1 cellular context compared by ENCODE assay signal in the genomic region with DNA sequence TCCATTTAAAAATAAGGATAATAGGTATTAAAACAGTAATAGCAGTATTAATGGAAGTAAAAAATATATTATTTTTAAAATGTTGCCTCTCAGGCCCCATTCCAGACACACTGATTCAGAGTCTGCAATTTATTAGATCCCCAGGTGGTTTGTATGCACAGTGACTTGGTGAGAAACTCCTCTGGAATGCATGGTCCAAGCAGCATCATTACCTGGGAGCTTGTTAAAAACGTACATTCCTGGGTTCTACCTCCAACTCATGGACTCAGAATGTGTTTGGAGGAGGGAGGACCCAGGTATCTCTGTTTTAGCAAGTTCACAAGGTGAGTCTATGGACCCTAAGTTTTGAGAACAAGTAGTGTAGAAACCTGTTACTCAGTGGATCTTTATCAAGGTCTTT.
TF ChIP-seq lines count a peak whose summit lies in the region.

No MANE protein-coding gene starts in this region.

TF ChIP-seq in HCT116, 20 proteins besides CTCF, POLR2A, EP300 and RAD21:
- TF ChIP-seq, protein P1, sequence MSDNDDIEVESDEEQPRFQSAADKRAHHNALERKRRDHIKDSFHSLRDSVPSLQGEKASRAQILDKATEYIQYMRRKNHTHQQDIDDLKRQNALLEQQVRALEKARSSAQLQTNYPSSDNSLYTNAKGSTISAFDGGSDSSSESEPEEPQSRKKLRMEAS (IDR thresholded peaks at IDR 0.05) = peak; percentile 39; the same call in 1 of the 2 replicates
- TF ChIP-seq ZNF274 (IDR thresholded peaks at IDR 0.05; ENCODE audit: low read depth, low read length) (no peak), SIN3A (IDR thresholded peaks at IDR 0.05; ENCODE audit: low read depth) (no peak), ELF1 (IDR thresholded peaks at IDR 0.05; ENCODE audit: borderline replicate concordance, low read depth) (no peak), YY1 (IDR thresholded peaks at IDR 0.05; ENCODE audit: extremely low read depth, insufficient replicate concordance, low read depth, low read length) (no peak), EZH2 (IDR thresholded peaks at IDR 0.05) (no peak), SRF (IDR thresholded peaks at IDR 0.05; ENCODE audit: low read depth) (no peak), TCF7L2 (IDR thresholded peaks at IDR 0.05; ENCODE audit: borderline replicate concordance, extremely low read depth, insufficient read depth, insufficient read length) (no peak), EGR1 (IDR thresholded peaks at IDR 0.05; ENCODE audit: low read depth) (no peak), JUND (IDR thresholded peaks at IDR 0.05) (peak; percentile 27; the same call in 1 of the 2 replicates), POLR2AphosphoS5 (IDR thresholded peaks at IDR 0.05; ENCODE audit: low read depth, low read length) (no peak), SP1 (IDR thresholded peaks at IDR 0.05; ENCODE audit: low read depth) (0 out of 2 replicates have a peak, but pooled peaks have one; percentile 22)
- TF ChIP-seq, protein P2, sequence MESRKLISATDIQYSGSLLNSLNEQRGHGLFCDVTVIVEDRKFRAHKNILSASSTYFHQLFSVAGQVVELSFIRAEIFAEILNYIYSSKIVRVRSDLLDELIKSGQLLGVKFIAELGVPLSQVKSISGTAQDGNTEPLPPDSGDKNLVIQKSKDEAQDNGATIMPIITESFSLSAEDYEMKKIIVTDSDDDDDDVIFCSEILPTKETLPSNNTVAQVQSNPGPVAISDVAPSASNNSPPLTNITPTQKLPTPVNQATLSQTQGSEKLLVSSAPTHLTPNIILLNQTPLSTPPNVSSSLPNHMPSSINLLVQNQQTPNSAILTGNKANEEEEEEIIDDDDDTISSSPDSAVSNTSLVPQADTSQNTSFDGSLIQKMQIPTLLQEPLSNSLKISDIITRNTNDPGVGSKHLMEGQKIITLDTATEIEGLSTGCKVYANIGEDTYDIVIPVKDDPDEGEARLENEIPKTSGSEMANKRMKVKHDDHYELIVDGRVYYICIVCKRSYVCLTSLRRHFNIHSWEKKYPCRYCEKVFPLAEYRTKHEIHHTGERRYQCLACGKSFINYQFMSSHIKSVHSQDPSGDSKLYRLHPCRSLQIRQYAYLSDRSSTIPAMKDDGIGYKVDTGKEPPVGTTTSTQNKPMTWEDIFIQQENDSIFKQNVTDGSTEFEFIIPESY (IDR thresholded peaks at IDR 0.05; ENCODE audit: extremely low read depth, insufficient replicate concordance, low read length) = no peak
- TF ChIP-seq, protein P3, sequence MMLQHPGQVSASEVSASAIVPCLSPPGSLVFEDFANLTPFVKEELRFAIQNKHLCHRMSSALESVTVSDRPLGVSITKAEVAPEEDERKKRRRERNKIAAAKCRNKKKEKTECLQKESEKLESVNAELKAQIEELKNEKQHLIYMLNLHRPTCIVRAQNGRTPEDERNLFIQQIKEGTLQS (IDR thresholded peaks at IDR 0.05) = no peak
- TF ChIP-seq, protein P4, sequence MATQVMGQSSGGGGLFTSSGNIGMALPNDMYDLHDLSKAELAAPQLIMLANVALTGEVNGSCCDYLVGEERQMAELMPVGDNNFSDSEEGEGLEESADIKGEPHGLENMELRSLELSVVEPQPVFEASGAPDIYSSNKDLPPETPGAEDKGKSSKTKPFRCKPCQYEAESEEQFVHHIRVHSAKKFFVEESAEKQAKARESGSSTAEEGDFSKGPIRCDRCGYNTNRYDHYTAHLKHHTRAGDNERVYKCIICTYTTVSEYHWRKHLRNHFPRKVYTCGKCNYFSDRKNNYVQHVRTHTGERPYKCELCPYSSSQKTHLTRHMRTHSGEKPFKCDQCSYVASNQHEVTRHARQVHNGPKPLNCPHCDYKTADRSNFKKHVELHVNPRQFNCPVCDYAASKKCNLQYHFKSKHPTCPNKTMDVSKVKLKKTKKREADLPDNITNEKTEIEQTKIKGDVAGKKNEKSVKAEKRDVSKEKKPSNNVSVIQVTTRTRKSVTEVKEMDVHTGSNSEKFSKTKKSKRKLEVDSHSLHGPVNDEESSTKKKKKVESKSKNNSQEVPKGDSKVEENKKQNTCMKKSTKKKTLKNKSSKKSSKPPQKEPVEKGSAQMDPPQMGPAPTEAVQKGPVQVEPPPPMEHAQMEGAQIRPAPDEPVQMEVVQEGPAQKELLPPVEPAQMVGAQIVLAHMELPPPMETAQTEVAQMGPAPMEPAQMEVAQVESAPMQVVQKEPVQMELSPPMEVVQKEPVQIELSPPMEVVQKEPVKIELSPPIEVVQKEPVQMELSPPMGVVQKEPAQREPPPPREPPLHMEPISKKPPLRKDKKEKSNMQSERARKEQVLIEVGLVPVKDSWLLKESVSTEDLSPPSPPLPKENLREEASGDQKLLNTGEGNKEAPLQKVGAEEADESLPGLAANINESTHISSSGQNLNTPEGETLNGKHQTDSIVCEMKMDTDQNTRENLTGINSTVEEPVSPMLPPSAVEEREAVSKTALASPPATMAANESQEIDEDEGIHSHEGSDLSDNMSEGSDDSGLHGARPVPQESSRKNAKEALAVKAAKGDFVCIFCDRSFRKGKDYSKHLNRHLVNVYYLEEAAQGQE (IDR thresholded peaks at IDR 0.05; ENCODE audit: low read depth) = no peak
TF ChIP-seq in HCT116: peak in this region for 3.
